ENCODE assay signal across 33 cellular contexts in the genomic region with DNA sequence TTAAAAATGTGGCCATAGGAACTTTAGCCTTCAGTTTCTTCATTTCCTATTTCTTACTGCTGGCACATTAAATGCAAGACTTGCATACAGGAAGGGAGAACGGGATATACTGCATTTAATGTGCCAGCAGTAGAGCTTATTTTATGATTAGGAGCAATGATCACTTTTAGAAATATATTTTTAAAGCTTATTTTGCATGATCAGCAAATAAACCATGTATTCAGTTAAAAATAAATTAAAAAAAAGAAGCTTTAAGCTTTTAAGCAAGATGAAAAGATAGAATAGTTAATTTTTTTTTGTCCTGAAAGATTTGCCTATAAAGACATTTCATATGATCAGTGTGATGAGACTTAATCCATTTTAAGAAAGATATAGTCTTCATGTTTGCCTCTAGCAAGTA. TPM values are rescaled to one million over a fixed set of nuclear protein-coding genes. Genes with fewer than 3 reads are reported as not detected.
DNase-seq lines count a peak whose midpoint lies in the region; ATAC-seq, FAIRE-seq and TF ChIP-seq lines count a peak whose summit lies in the region.
"Had no signal": no experiment of that assay in that cellular context is flagged by ENCODE, and none has a peak within 500 bp of the region (broad histone marks: within the 10 kb centered on the region; RNA-seq: fewer than 3 reads in every experiment).

No MANE protein-coding gene starts in this region.

- H4K5ac ChIP-seq in IMR-90 (ENCODE audit: low read depth, low read length) = no peak overlapping the region

- H4K8ac ChIP-seq in IMR-90 (ENCODE audit: low read depth in 2 of 2, low read length in 2 of 2) = no peak overlapping the region

- H3K4me1 ChIP-seq in HepG2 (ENCODE audit: insufficient read depth, low read length) = no peaks in the 10 kb centered on the region
- H3K4me1 ChIP-seq in right lobe of liver = no peaks in the 10 kb centered on the region
- no peaks in the 10 kb centered on the region for H3K4me1 ChIP-seq in IMR-90 (ENCODE audit: control insufficient read depth, insufficient read depth, low read length)
- H3K4me1 ChIP-seq in K562 (replicated peaks in 1 of 2; ENCODE audit: control insufficient read depth in 2 of 2, insufficient read depth in 2 of 2, low read length in 2 of 2) = no peaks in the 10 kb centered on the region
- H3K4me1 ChIP-seq: BE2C, BLaER1 had no signal

- TF ChIP-seq POLR2A in HepG2 (IDR thresholded peaks at IDR 0.05; ENCODE audit: insufficient read depth in 1 of 2, low read depth in 2 of 2, low read length in 2 of 2) (no peak), right lobe of liver (IDR thresholded peaks at IDR 0.05) (no peak), IMR-90 (IDR thresholded peaks at IDR 0.05; ENCODE audit: low read depth, low read length) (no peak), K562 (conservative IDR thresholded peaks at IDR 0.05) (no peak)

- H3K9ac ChIP-seq in HepG2 (ENCODE audit: insufficient read depth, low read depth, low read length) (no peak overlapping the region), IMR-90 (ENCODE audit: low read depth, low read length) (no peak overlapping the region), K562 (ENCODE audit: insufficient read depth in 1 of 2, low read depth in 2 of 2, low read length in 2 of 2) (no peak overlapping the region)
- H3K9ac ChIP-seq: BLaER1 had no signal

- no peak for TF ChIP-seq RAD21 in HepG2 (CRISPR knock-in tag; IDR thresholded peaks at IDR 0.05)
- TF ChIP-seq RAD21 in IMR-90 (IDR thresholded peaks at IDR 0.05; ENCODE audit: low read length) = no peak
- TF ChIP-seq RAD21 in K562 (CRISPR knock-in tag; conservative IDR thresholded peaks at IDR 0.05 in 1 of 2, IDR thresholded peaks at IDR 0.05 in 1 of 2) = no peak

- TF ChIP-seq CTCF in HepG2 (CRISPR knock-in tag; IDR thresholded peaks at IDR 0.05) = no peak
- TF ChIP-seq CTCF in right lobe of liver (IDR thresholded peaks at IDR 0.05) = no peak
- TF ChIP-seq CTCF in IMR-90 (conservative IDR thresholded peaks at IDR 0.05; ENCODE audit: low read depth, low read length) = no peak
- TF ChIP-seq CTCF in K562 (IDR thresholded peaks at IDR 0.05 in 2 of 3, conservative IDR thresholded peaks at IDR 0.05 in 1 of 3; ENCODE audit: insufficient read depth in 2 of 3, low read depth in 1 of 3, low read length in 3 of 3) = no peak

- no peak overlapping the region for H3K4ac ChIP-seq in IMR-90 (ENCODE audit: low read depth, low read length)

- H3K36me3 ChIP-seq in HepG2 (replicated peaks in 1 of 2; ENCODE audit: control insufficient read depth in 1 of 2, insufficient read depth in 2 of 2, low read length in 2 of 2) = no peaks in the 10 kb centered on the region
- H3K36me3 ChIP-seq in right lobe of liver = no peaks in the 10 kb centered on the region
- no peaks in the 10 kb centered on the region for H3K36me3 ChIP-seq in IMR-90 (ENCODE audit: control insufficient read depth, insufficient read depth, low read length)
- no peaks in the 10 kb centered on the region for H3K36me3 ChIP-seq in K562 (ENCODE audit: control insufficient read depth, insufficient read depth, low read length)
- H3K36me3 ChIP-seq: BE2C, BLaER1 had no signal

- dilution Hi-C loops in IMR-90 (cut with HindIII; ENCODE audit: low sequenced_read_pairs, unreplicated experiment) = no loop called here

- no peak overlapping the region for H3K23ac ChIP-seq in IMR-90 (ENCODE audit: low read depth, low read length)

- CTCF ChIA-PET in HepG2 (lab: Yijun Ruan, JAX; ENCODE audit: low intra/inter-chr PET ratio, low total read pairs) (no interaction called here), IMR-90 (lab: Yijun Ruan, JAX) (no interaction called here), K562 (lab: Yijun Ruan, JAX; ENCODE audit: low intra/inter-chr PET ratio) (no interaction called here)

- POLR2A ChIA-PET in HepG2 (lab: Yijun Ruan, JAX) (no interaction called here), IMR-90 (lab: Charles Lee; ENCODE audit: unreplicated experiment) (no interaction called here), K562 (lab: Yijun Ruan, JAX) (no interaction called here)

- ATAC-seq in HepG2 (no peak), right lobe of liver (no peak), IMR-90 (ENCODE audit: low read depth) (no peak), K562 (no peak)
- ATAC-seq: GM12878 had no signal

- no peak overlapping the region for H3K14ac ChIP-seq in IMR-90 (replicated peaks; ENCODE audit: low read depth, low read length)

- intact Hi-C loops in HepG2 (cut with micrococcal nuclease; ENCODE audit: unreplicated experiment) (no loop called here), right lobe of liver (cut with DNase I) (no loop called here), IMR-90 (cut with micrococcal nuclease) (no loop called here), K562 (cut with micrococcal nuclease) (no loop called here)

- DNase-seq in HepG2 (ENCODE audit: low spot score) (no peak), right lobe of liver (no peak), IMR-90 (no peak), K562 (ENCODE audit: extremely low read depth in 1 of 4, low spot score in 3 of 4) (no peak), GM19238 (ENCODE audit: insufficient read length, low spot score) (no peak), GOT3 (lab: John Stamatoyannopoulos, UW) (no peak), NCI-H2227 treated with DMSO at 0.1 percent for 48 hours (lab: John Stamatoyannopoulos, UW) (no peak)
- DNase-seq: ACHN; BE2C; C1 segment of cervical spinal cord; CD4-positive, alpha-beta memory T cell; CD4-positive, CD25-positive, alpha-beta regulatory T cell; CD8-positive, alpha-beta memory T cell; COR-L47; DMS 273 treated with DMSO at 0.1 percent for 48 hours; DMS153; DMS53; DMS79; DND-41; EL; GDM1 had no signal

- no peak overlapping the region for H2AK9ac ChIP-seq in IMR-90 (replicated peaks; ENCODE audit: low read depth, low read length, poor library complexity)

- H2AK5ac ChIP-seq in IMR-90 (ENCODE audit: low read depth, low read length) = no peak overlapping the region

- H3K9me1 ChIP-seq in IMR-90 (ENCODE audit: insufficient read depth, low read length) (no peaks in the 10 kb centered on the region), K562 (ENCODE audit: control insufficient read depth, insufficient read depth, low read length) (no peaks in the 10 kb centered on the region)

- H2BK15ac ChIP-seq in IMR-90 (ENCODE audit: low read depth, low read length) = no peak overlapping the region

- H2AFZ ChIP-seq in HepG2 (ENCODE audit: low read length) (no peak overlapping the region), IMR-90 (replicated peaks; ENCODE audit: low read length, poor library complexity) (no peak overlapping the region), K562 (ENCODE audit: low read depth, low read length) (no peak overlapping the region)

- in situ Hi-C loops in HepG2 (cut with HindIII; ENCODE audit: extremely low pct_ligation_motif_present, low pct_unique_long_range_greater_than_20kb) (no loop called here), IMR-90 (cut with MboI; ENCODE audit: low sequenced_read_pairs) (no loop called here), K562 (cut with MboI) (no loop called here)

- no peak overlapping the region for H3K18ac ChIP-seq in IMR-90 (ENCODE audit: low read depth, low read length)

- H3K56ac ChIP-seq in IMR-90 (ENCODE audit: extremely low read depth, insufficient read depth, low read length) = no peak overlapping the region

- 0% methylated on average over 1 of the region's 1 CpG for WGBS in HepG2 (ENCODE audit: low lambda C conversion rate)
- 0% methylated on average over 1 of the region's 1 CpG for WGBS in right lobe of liver (ENCODE audit: insufficient coverage, low coverage, low lambda C conversion rate, missing lambda C conversion rate)
- no CpG with 5 or more reads among the region's 1 CpG for WGBS in IMR-90 (ENCODE audit: extremely low coverage in 2 of 2, insufficient read length in 1 of 2), 2 experiments
- 0% methylated on average over 1 of the region's 1 CpG for WGBS in K562 (ENCODE audit: insufficient coverage, low coverage, missing lambda C conversion rate)

- H3K4me2 ChIP-seq in HepG2 (ENCODE audit: low read depth, low read length) = no peak overlapping the region
- no peak overlapping the region for H3K4me2 ChIP-seq in IMR-90 (ENCODE audit: low read depth, low read length)
- H3K4me2 ChIP-seq in K562 (ENCODE audit: insufficient read depth, low read length) = no peak overlapping the region
- H3K4me2 ChIP-seq: BLaER1 had no signal

- H2BK20ac ChIP-seq in IMR-90 (ENCODE audit: low read depth, low read length) = no peak overlapping the region

- no TSS peak for BruUV-seq in HepG2 (replicated peaks; lab: Mats Ljungman, UMichigan)
- BruUV-seq in IMR-90 (replicated peaks; lab: Mats Ljungman, UMichigan) = no TSS peak
- no TSS peak for BruUV-seq in K562 (replicated peaks; lab: Mats Ljungman, UMichigan)

- FAIRE-seq in HepG2 (lab: Jason Lieb, UNC) = no peak
- FAIRE-seq in K562 (lab: Jason Lieb, UNC) = no peak
- FAIRE-seq: GM12878, GM12892, GM18507, GM19239 had no signal

- TF ChIP-seq EP300 in HepG2 (IDR thresholded peaks at IDR 0.05; ENCODE audit: low read depth in 2 of 2, low read length in 2 of 2) (no peak), HepG2 (CRISPR knock-in tag; IDR thresholded peaks at IDR 0.05; ENCODE audit: borderline replicate concordance) (no peak), K562 (IDR thresholded peaks at IDR 0.05; ENCODE audit: low read length) (no peak)

- H3K79me2 ChIP-seq in HepG2 (ENCODE audit: insufficient read depth, low read length) = no peaks in the 10 kb centered on the region
- no peaks in the 10 kb centered on the region for H3K79me2 ChIP-seq in K562 (ENCODE audit: control insufficient read depth, insufficient read depth, low read length)

- no peaks in the 10 kb centered on the region for H3K79me1 ChIP-seq in IMR-90 (ENCODE audit: low read depth in 1 of 2, low read length in 2 of 2)

- no peaks in the 10 kb centered on the region for H3K27me3 ChIP-seq in HepG2 (ENCODE audit: control insufficient read depth in 1 of 2, insufficient read depth in 2 of 2, low read length in 2 of 2)
- H3K27me3 ChIP-seq in right lobe of liver = no peaks in the 10 kb centered on the region
- no peaks in the 10 kb centered on the region for H3K27me3 ChIP-seq in IMR-90 (ENCODE audit: control insufficient read depth, insufficient read depth, low read length)
- H3K27me3 ChIP-seq in K562 (ENCODE audit: control insufficient read depth in 2 of 2, insufficient read depth in 2 of 2, low read length in 2 of 2) = no peaks in the 10 kb centered on the region
- H3K27me3 ChIP-seq: BE2C, BLaER1 had no signal

- H3K9me3 ChIP-seq in HepG2 (ENCODE audit: low read length) (no peaks in the 10 kb centered on the region), right lobe of liver (no peaks in the 10 kb centered on the region), IMR-90 (ENCODE audit: control insufficient read depth, insufficient read depth, low read length) (no peaks in the 10 kb centered on the region), K562 (replicated peaks; ENCODE audit: control insufficient read depth, insufficient read depth, low read depth, low read length) (no peaks in the 10 kb centered on the region)
- H3K9me3 ChIP-seq: BE2C, BLaER1 had no signal

- H4K20me1 ChIP-seq in HepG2 (ENCODE audit: insufficient read depth, low read length) (no peaks in the 10 kb centered on the region), IMR-90 (ENCODE audit: insufficient read depth, low read length) (no peaks in the 10 kb centered on the region), K562 (replicated peaks; ENCODE audit: control insufficient read depth, insufficient read depth, low read length) (no peaks in the 10 kb centered on the region)
- H4K20me1 ChIP-seq: BLaER1 had no signal

- H3K4me3 ChIP-seq in HepG2 (replicated peaks in 1 of 3; ENCODE audit: insufficient read depth in 1 of 3, low read depth in 2 of 3, low read length in 3 of 3) (no peak overlapping the region), right lobe of liver (no peak overlapping the region), IMR-90 (ENCODE audit: insufficient read depth, low read depth, low read length) (no peak overlapping the region), K562 (no peak overlapping the region)
- H3K4me3 ChIP-seq: BLaER1, GM12878 had no signal

- H3K27ac ChIP-seq in HepG2 (ENCODE audit: extremely low read length, insufficient read depth, low read length) (no peak overlapping the region), right lobe of liver (no peak overlapping the region), IMR-90 (ENCODE audit: insufficient read depth, low read length) (no peak overlapping the region), K562 (ENCODE audit: extremely low read depth, low read depth, low read length) (no peak overlapping the region)
- H3K27ac ChIP-seq: 22Rv1, BLaER1 had no signal

- no peak overlapping the region for H2BK120ac ChIP-seq in IMR-90 (ENCODE audit: low read depth, low read length)

- H4K91ac ChIP-seq in IMR-90 (ENCODE audit: insufficient read depth, low read depth, low read length) = no peak overlapping the region

- H2BK5ac ChIP-seq in IMR-90 (ENCODE audit: low read depth, low read length, poor library complexity, severe bottlenecking) = no peak overlapping the region

RNA-seq across cellular contexts. Expression of gene HCRTR2, which starts 36.4 kb away (rescaled TPM):
- not detected in 2 replicates for total RNA-seq in HepG2 (2016; rRNA removed; fragmentation: Illumina TruSeq; extraction: Trizol)
- total RNA-seq in HepG2 (2016; cell fraction: cytosol; rRNA removed; fragmentation: Illumina TruSeq; extraction: Trizol; ENCODE audit: low read depth) = not detected in 2 replicates
- not detected in 2 replicates for total RNA-seq in HepG2 (2016; cell fraction: insoluble cytoplasmic fraction; rRNA removed; fragmentation: Illumina TruSeq; extraction: Trizol)
- total RNA-seq in HepG2 (2016; cell fraction: membrane; rRNA removed; fragmentation: Illumina TruSeq; extraction: Trizol) = not detected in 2 replicates
- total RNA-seq in HepG2 (2016; cell fraction: nucleus; rRNA removed; fragmentation: Illumina TruSeq; extraction: Trizol) = not detected in 2 replicates
- not detected in 2 replicates for polyA plus RNA-seq in HepG2 (2011; rRNA removed)
- polyA plus RNA-seq in HepG2 (2011; cell fraction: cytosol; rRNA removed) = not detected in 2 replicates
- not detected in 2 replicates for polyA plus RNA-seq in HepG2 (2011; cell fraction: nucleus; rRNA removed)
- polyA plus RNA-seq in HepG2 (2012) = not detected in 2 replicates
- polyA plus RNA-seq in HepG2 (2016; cell fraction: cytosol; fragmentation: Illumina TruSeq; extraction: Trizol; ENCODE audit: low read depth) = not detected in 2 replicates
- polyA plus RNA-seq in HepG2 (2016; cell fraction: insoluble cytoplasmic fraction; fragmentation: Illumina TruSeq; extraction: Trizol; ENCODE audit: low read depth) = not detected in 2 replicates
- polyA plus RNA-seq in HepG2 (2016; cell fraction: membrane; fragmentation: Illumina TruSeq; extraction: Trizol; ENCODE audit: low read depth) = not detected in 2 replicates
- not detected in 2 replicates for polyA plus RNA-seq in HepG2 (2016; cell fraction: nucleus; fragmentation: Illumina TruSeq; extraction: Trizol; ENCODE audit: insufficient read depth, low read depth)
- not detected in 2 replicates for polyA minus RNA-seq in HepG2 (2011; rRNA and poly(A)+ RNA removed; ENCODE audit: low replicate concordance)
- not detected in 2 replicates for polyA minus RNA-seq in HepG2 (2011; cell fraction: cytosol; rRNA and poly(A)+ RNA removed)
- not detected in 2 replicates for polyA minus RNA-seq in HepG2 (2011; cell fraction: nucleus; rRNA and poly(A)+ RNA removed)
- not detected for total RNA-seq in right lobe of liver
- under 0.01 TPM in 1 of 2 replicates, not detected in the other for total RNA-seq in IMR-90 (2012; rRNA removed)
- not detected in 2 replicates for polyA plus RNA-seq in IMR-90 (2012; rRNA removed)
- polyA plus RNA-seq in IMR-90 (2012; cell fraction: cytosol; rRNA removed) = 0.02 TPM in 1 of 2 replicates, not detected in the other
- polyA plus RNA-seq in IMR-90 (2012; cell fraction: nucleus; rRNA removed; ENCODE audit: low replicate concordance) = not detected in 2 replicates
- not detected in 2 replicates for total RNA-seq in K562 (2011; cell fraction: chromatin; rRNA removed; ENCODE audit: low replicate concordance)
- total RNA-seq in K562 (2011; cell fraction: nucleolus; rRNA removed) = not detected in 2 replicates
- total RNA-seq in K562 (2011; cell fraction: nucleoplasm; rRNA removed) = not detected in 2 replicates
- not detected in 2 replicates for total RNA-seq in K562 (2014; rRNA removed)
- not detected in 2 replicates for total RNA-seq in K562 (2014; rRNA removed; fragmentation: Illumina TruSeq; extraction: Trizol)
- not detected in 2 replicates for total RNA-seq in K562 (2015; rRNA removed; fragmentation: Illumina TruSeq; extraction: Trizol)
- total RNA-seq in K562 (2021) = not detected in 2 replicates
- polyA plus RNA-seq in K562 (2011; rRNA removed) = not detected in 2 replicates
- polyA plus RNA-seq in K562 (2011; cell fraction: cytosol; rRNA removed) = not detected in 2 replicates
- polyA plus RNA-seq in K562 (2011; cell fraction: nucleus; rRNA removed) = not detected in 2 replicates
- polyA plus RNA-seq in K562 (2012) = not detected in 2 replicates
- polyA plus RNA-seq in K562 (2014; fragmentation: Illumina TruSeq; extraction: Trizol) = not detected in 2 replicates
- polyA plus RNA-seq in K562 (2014; fragmentation: Nextera tagmentation; extraction: Ambion mirVana) = not detected
- polyA plus RNA-seq in K562 (2014; rRNA removed) = not detected in 2 replicates
- not detected in 2 replicates for polyA minus RNA-seq in K562 (2011; rRNA and poly(A)+ RNA removed)
- not detected in 2 replicates for polyA minus RNA-seq in K562 (2011; cell fraction: cytosol; rRNA and poly(A)+ RNA removed)
- polyA minus RNA-seq in K562 (2011; cell fraction: nucleus; rRNA and poly(A)+ RNA removed) = not detected in 2 replicates
- total RNA-seq: A172; A673; CD4-positive, alpha-beta memory T cell; CD4-positive, CD25-positive, alpha-beta regulatory T cell; CD8-positive, alpha-beta memory T cell; Daoy; G401; GM12878 had no signal
- polyA plus RNA-seq: AG04450; CD14-positive monocyte; CD4-positive, alpha-beta memory T cell; CD4-positive, CD25-positive, alpha-beta regulatory T cell; CD8-positive, alpha-beta memory T cell; GM12878 had no signal

Comparison
In these comparisons a context has a peak if more than half of its experiments do, and no peak if none do; other contexts are left out.
1. Of the 241 proteins assayed by ChIP-seq in both HepG2 and K562: peak only in HepG2: none; only in K562: MAFG; in both: MAFF and MAFK; in neither: 238.